In genomic region chr21:16084776-16085364, GRCh38 we compare ENCODE assay signal across 11 cellular contexts.
DNase-seq lines count a peak whose midpoint lies in the region; ATAC-seq and TF ChIP-seq lines count a peak whose summit lies in the region.
"Had no signal": no experiment of that assay in that cellular context is flagged by ENCODE, and none has a peak within 500 bp of the region (broad histone marks: within the 10 kb centered on the region; RNA-seq: fewer than 3 reads in every experiment).

No MANE protein-coding gene starts in this region.

- CTCF ChIA-PET in HEK293T (lab: Yijun Ruan, JAX), result interaction anchor here (1.3 kb wide), 1 partner anchor 109 kb away, joined by 4 read pairs; no protein-coding TSS in a partner anchor

- in situ Hi-C loops in astrocyte of the spinal cord (cut with HindIII; ENCODE audit: low sequenced_read_pairs), result no loop called here

- DNase-seq in HEK293T (ENCODE audit: extremely low spot score) (peak; percentile 37), astrocyte of the spinal cord (ENCODE audit: low read depth, low spot score) (peak; percentile 79), iPS-NIHi11 (ENCODE audit: low spot score) (peak; percentile 28), superior temporal gyrus (ENCODE audit: extremely low spot score) (peak; percentile 91), activated gamma-delta T cell treated with Interleukin-2 at 50 U/mL for 16 hours (no peak), hepatic stellate cell (ENCODE audit: low spot score) (no peak), NCI-H2029 treated with DMSO at 0.1 percent for 48 hours (lab: John Stamatoyannopoulos, UW) (no peak)
- DNase-seq: activated T-cell treated with anti-CD3 and anti-CD28 coated beads, Interleukin-2, amount 50 U/mL, for 48 hours; DND-41; T-cell had no signal

- TF ChIP-seq CTCF in astrocyte of the spinal cord (IDR thresholded peaks at IDR 0.05; ENCODE audit: low read depth, low read length), result no peak

- H3K4me3 ChIP-seq in astrocyte of the spinal cord (ENCODE audit: low read depth, low read length), result no peak overlapping the region

- ATAC-seq in GM19455 (IDR thresholded peaks at IDR 0.05; ENCODE audit: unreplicated experiment), result no peak
- ATAC-seq: T-cell had no signal

- POLR2A ChIA-PET in HEK293T (lab: Yijun Ruan, JAX), result interaction anchor here (1.2 kb wide), 1 partner anchor 109 kb away, joined by 4 read pairs; no protein-coding TSS in a partner anchor

TF ChIP-seq in HEK293T, 16 proteins besides CTCF, POLR2A, EP300 and RAD21:
- no peak for TF ChIP-seq SUZ12 (IDR thresholded peaks at IDR 0.05)
- TF ChIP-seq FOXA1 (IDR thresholded peaks at IDR 0.05), result no peak
- no peak for TF ChIP-seq TARDBP (IDR thresholded peaks at IDR 0.05)
- no peak for TF ChIP-seq FOXM1 (IDR thresholded peaks at IDR 0.05; ENCODE audit: borderline replicate concordance)
- 0 out of 2 replicates have a peak, but pooled peaks have one; percentile 20 for TF ChIP-seq L3MBTL2 (conservative IDR thresholded peaks at IDR 0.05)
- TF ChIP-seq HDGF (IDR thresholded peaks at IDR 0.05; ENCODE audit: borderline replicate concordance), result no peak
- TF ChIP-seq CTBP1 (IDR thresholded peaks at IDR 0.05; ENCODE audit: borderline replicate concordance), result no peak
- TF ChIP-seq ELF4 (IDR thresholded peaks at IDR 0.05), result no peak

Comparison
In these comparisons a context has a peak if more than half of its experiments do, and no peak if none do; other contexts are left out.
1. DNase-seq: peak in HEK293T (single experiment), astrocyte of the spinal cord (single experiment), iPS-NIHi11 (single experiment) and superior temporal gyrus (single experiment); none in activated gamma-delta T cell treated with Interleukin-2 at 50 U/mL for 16 hours (single experiment), hepatic stellate cell (single experiment) and NCI-H2029 treated with DMSO at 0.1 percent for 48 hours (single experiment).